8 cellular contexts compared by ENCODE assay signal in genomic region chr2:177165731-177166711, GRCh38. TPM values are rescaled to one million over a fixed set of nuclear protein-coding genes. Genes with fewer than 3 reads are reported as not detected.
DNase-seq lines count a peak whose midpoint lies in the region; ATAC-seq, FAIRE-seq and TF ChIP-seq lines count a peak whose summit lies in the region.

No MANE protein-coding gene starts in this region.

- no peak for TF ChIP-seq RAD21 in GM12878 (IDR thresholded peaks at IDR 0.05; ENCODE audit: insufficient read depth, low read depth, low read length)

- intact Hi-C loops in GM12878 (cut with micrococcal nuclease; ENCODE audit: unreplicated experiment) = loop anchor here (1.0 to 10.0 kb wide), 4 partner anchors 46 to 251 kb away; partner anchors contain the start of gene HNRNPA3
- intact Hi-C loops in kidney (cut with DNase I) = loop anchor here (5.0 kb wide), 1 partner anchor 166 kb away; no protein-coding TSS in a partner anchor
- intact Hi-C loops in stomach (cut with DNase I; ENCODE audit: low total_unique reads) = loop anchor here (10.0 kb wide), 2 partner anchors 129 to 159 kb away; no protein-coding TSS in a partner anchor

- H3K9ac ChIP-seq in GM12878 (ENCODE audit: control insufficient read depth, insufficient read depth, low read length) (peak overlapping the region; percentile 86), kidney (ENCODE audit: low read length in 2 of 2) (peak overlapping the region; percentile 57 to 93)

- H3K27ac Mint-ChIP-seq in HFFc6 = peak overlapping the region; percentile 79

- H3K9me3 Mint-ChIP-seq in HFFc6 = no peaks in the 10 kb centered on the region

- CTCF ChIA-PET in GM12878 (lab: Yijun Ruan, JAX) = interaction anchor here (0.7 to 7.4 kb wide), 43 partner anchors 9 to 1055 kb away, joined by 3 to 213 read pairs (median 9); partner anchors contain the start of genes AGPS, HNRNPA3 and NFE2L2

- FAIRE-seq in GM12878 (lab: Jason Lieb, UNC) (peak; percentile 95), kidney (lab: Jason Lieb, UNC) (no peak)

- TSS peak; percentile 89 for BruUV-seq in GM12878 (replicated peaks; lab: Mats Ljungman, UMichigan)

- peak overlapping the region; percentile 37 for H3K4me3 Mint-ChIP-seq in HFFc6

- H4K20me1 ChIP-seq in GM12878 (ENCODE audit: control insufficient read depth, insufficient read depth) = no peaks in the 10 kb centered on the region

- peak overlapping the region; percentile 100 for H3K4me2 ChIP-seq in GM12878 (ENCODE audit: control insufficient read depth, insufficient read depth)

- no peak for TF ChIP-seq POLR2A in GM12878 (IDR thresholded peaks at IDR 0.05; ENCODE audit: low read depth, low read length)
- no peak for TF ChIP-seq POLR2A in stomach (IDR thresholded peaks at IDR 0.05)

- H3K79me2 ChIP-seq in GM12878 (ENCODE audit: control insufficient read depth, insufficient read depth, low read length) = no peaks in the 10 kb centered on the region; the same call in 1 of the 2 replicates

- POLR2A ChIA-PET in GM12878 (lab: Charles Lee) = interaction anchor here (0.8 to 3.8 kb wide), 11 partner anchors 28 to 234 kb away, joined by 3 to 74 read pairs (median 6); partner anchors contain the start of genes HNRNPA3 and NFE2L2

- H3K27ac ChIP-seq in GM12878 (ENCODE audit: control insufficient read depth, insufficient read depth) = peak overlapping the region; percentile 97
- peak overlapping the region; percentile 80 to 88 for H3K27ac ChIP-seq in kidney (ENCODE audit: low read depth in 2 of 2, low read length in 2 of 2)
- H3K27ac ChIP-seq in stomach = peak overlapping the region; percentile 65 to 86 (median 83)

- H3K9me3 ChIP-seq in GM12878 (replicated peaks; ENCODE audit: control insufficient read depth, insufficient read depth, low read length) (no peaks in the 10 kb centered on the region; the same call in 2 of the 3 replicates), kidney (ENCODE audit: control insufficient read depth in 1 of 2, low read length in 2 of 2) (no peaks in the 10 kb centered on the region), stomach (no peaks in the 10 kb centered on the region)

- H3K27me3 Mint-ChIP-seq in HFFc6 (ENCODE audit: insufficient read depth) = peaks cover 4% of the 10 kb centered on the region; the same call in 1 of the 2 replicates

- in situ Hi-C loops in GM12878 (cut with MboI) = loop anchor here (5.0 to 10.0 kb wide), 4 partner anchors 46 to 559 kb away; partner anchors contain the start of gene HNRNPA3

- no peaks in the 10 kb centered on the region for H3K36me3 ChIP-seq in GM12878 (ENCODE audit: control insufficient read depth in 2 of 2, insufficient read depth in 2 of 2, low read length in 1 of 2)
- no peaks in the 10 kb centered on the region for H3K36me3 ChIP-seq in kidney (ENCODE audit: control insufficient read depth in 1 of 2, insufficient read depth in 2 of 2, low read length in 2 of 2)
- H3K36me3 ChIP-seq in stomach = no peaks in the 10 kb centered on the region

- ATAC-seq in GM12878 = peak; percentile 74

- TF ChIP-seq CTCF in HFFc6 (IDR thresholded peaks at IDR 0.05) (no peak), GM12878 (IDR thresholded peaks at IDR 0.05 in 2 of 3, conservative IDR thresholded peaks at IDR 0.05 in 1 of 3; ENCODE audit: control insufficient read depth in 2 of 3, extremely low read depth in 1 of 3, insufficient read depth in 1 of 3, low read depth in 3 of 3, low read length in 3 of 3) (no peak), kidney (IDR thresholded peaks at IDR 0.05; ENCODE audit: borderline replicate concordance, extremely low read depth, insufficient read depth) (no peak), stomach (IDR thresholded peaks at IDR 0.05) (no peak)

- H3K4me1 ChIP-seq in GM12878 (ENCODE audit: control insufficient read depth, insufficient read depth, low read length) (peaks cover 28% of the 10 kb centered on the region), kidney (ENCODE audit: control insufficient read depth in 1 of 2, insufficient read depth in 1 of 2, low read depth in 1 of 2, low read length in 2 of 2) (peaks cover 19 to 26% of the 10 kb centered on the region in 2 donors), stomach (peaks cover 0 to 49% (median 33%) of the 10 kb centered on the region in 4 donors)

- SMC1A ChIA-PET in GM12878 (lab: Charles Lee; ENCODE audit: uncharacterized antibody, unreplicated experiment) = interaction anchor here (0.6 to 7.1 kb wide), 54 partner anchors 8 to 564 kb away, joined by 3 to 140 read pairs (median 6); partner anchors contain the start of genes HNRNPA3 and NFE2L2

- H3K36me3 Mint-ChIP-seq in HFFc6 (ENCODE audit: low read depth) = no peaks in the 10 kb centered on the region; the same call in 1 of the 2 replicates

- peaks cover 45% of the 10 kb centered on the region for H3K4me1 Mint-ChIP-seq in HFFc6 (ENCODE audit: low read depth)

- no peaks in the 10 kb centered on the region for H3K27me3 ChIP-seq in GM12878 (replicated peaks in 1 of 2; ENCODE audit: control insufficient read depth in 2 of 2, insufficient read depth in 2 of 2, low read length in 1 of 2)
- H3K27me3 ChIP-seq in stomach = no peaks in the 10 kb centered on the region

- H3K4me3 ChIP-seq in GM12878 (peak overlapping the region; percentile 63), kidney (ENCODE audit: low read length in 2 of 2) (peak overlapping the region; percentile 30 to 66), stomach (peak overlapping the region in 3 of 4 donors; percentile 36 to 38 (median 38))

- DNase-seq in activated CD4-positive, alpha-beta T cell treated with anti-CD3 and anti-CD28 coated beads for 4 hours = peak; percentile 4 to 16
- no peak for DNase-seq in activated CD4-positive, alpha-beta T cell treated with anti-CD3 and anti-CD28 coated beads, Interleukin-2, amount 50 U/mL, for 1 hour
- no peak for DNase-seq in HFFc6
- peak; percentile 21 for DNase-seq in NCI-H146 (lab: John Stamatoyannopoulos, UW)
- peak; percentile 81 for DNase-seq in GM12878 (ENCODE audit: low read depth, low spot score)
- no peak for DNase-seq in kidney
- no peak for DNase-seq in stomach
- DNase-seq in GOT3 (lab: John Stamatoyannopoulos, UW) = no peak

- TF ChIP-seq EP300 in GM12878 (IDR thresholded peaks at IDR 0.05; ENCODE audit: borderline replicate concordance in 1 of 2, control insufficient read depth in 1 of 2, low read depth in 2 of 2, low read length in 2 of 2) (peak; percentile 51 to 87; a peak in 2 of 4 replicates), stomach (IDR thresholded peaks at IDR 0.05) (no peak)

- WGBS in GM12878 (ENCODE audit: insufficient coverage, insufficient replicate concordance, low lambda C conversion rate, missing lambda C conversion rate) = 14% methylated on average over 8 of the region's 8 CpGs
- WGBS in stomach, 5 donors = 30 to 50% (median 37%) methylated on average over 8 of the region's 8 CpGs

- RAD21 ChIA-PET in GM12878 (lab: Charles Lee; ENCODE audit: unreplicated experiment) = interaction anchor here (0.7 to 4.7 kb wide), 36 partner anchors 11 to 557 kb away, joined by 3 to 166 read pairs (median 10); partner anchors contain the start of genes HNRNPA3 and NFE2L2

- peak overlapping the region; percentile 97 for H2AFZ ChIP-seq in GM12878 (ENCODE audit: control insufficient read depth, low read depth, low read length)

TF ChIP-seq in GM12878, 131 proteins besides CTCF, POLR2A, EP300 and RAD21 (continues in another document):
- TF ChIP-seq TCF7 (IDR thresholded peaks at IDR 0.05; ENCODE audit: borderline replicate concordance) (peak; percentile 36; the same call in 1 of the 2 replicates), SMARCA5 (IDR thresholded peaks at IDR 0.05) (0 out of 2 replicates have a peak, but pooled peaks have one; percentile 53), BHLHE40 (IDR thresholded peaks at IDR 0.05; ENCODE audit: borderline replicate concordance in 1 of 2, low read depth in 2 of 2, low read length in 1 of 2) (peak; percentile 24 to 43; a peak in 2 of 4 replicates), RAD51 (IDR thresholded peaks at IDR 0.05) (0 out of 2 replicates have a peak, but pooled peaks have one; percentile 13), SMAD1 (IDR thresholded peaks at IDR 0.05; ENCODE audit: low read depth, partially characterized antibody) (peak; percentile 52)
- TF ChIP-seq, protein P1, sequence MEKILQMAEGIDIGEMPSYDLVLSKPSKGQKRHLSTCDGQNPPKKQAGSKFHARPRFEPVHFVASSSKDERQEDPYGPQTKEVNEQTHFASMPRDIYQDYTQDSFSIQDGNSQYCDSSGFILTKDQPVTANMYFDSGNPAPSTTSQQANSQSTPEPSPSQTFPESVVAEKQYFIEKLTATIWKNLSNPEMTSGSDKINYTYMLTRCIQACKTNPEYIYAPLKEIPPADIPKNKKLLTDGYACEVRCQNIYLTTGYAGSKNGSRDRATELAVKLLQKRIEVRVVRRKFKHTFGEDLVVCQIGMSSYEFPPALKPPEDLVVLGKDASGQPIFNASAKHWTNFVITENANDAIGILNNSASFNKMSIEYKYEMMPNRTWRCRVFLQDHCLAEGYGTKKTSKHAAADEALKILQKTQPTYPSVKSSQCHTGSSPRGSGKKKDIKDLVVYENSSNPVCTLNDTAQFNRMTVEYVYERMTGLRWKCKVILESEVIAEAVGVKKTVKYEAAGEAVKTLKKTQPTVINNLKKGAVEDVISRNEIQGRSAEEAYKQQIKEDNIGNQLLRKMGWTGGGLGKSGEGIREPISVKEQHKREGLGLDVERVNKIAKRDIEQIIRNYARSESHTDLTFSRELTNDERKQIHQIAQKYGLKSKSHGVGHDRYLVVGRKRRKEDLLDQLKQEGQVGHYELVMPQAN (conservative IDR thresholded peaks at IDR 0.05) = no peak

RNA-seq across cellular contexts. Expression of gene HNRNPA3, which starts 46.6 kb away (rescaled TPM):
- 100 to 1,000 TPM; 165 to 253 (median 205) TPM for total RNA-seq in HFFc6 (2021; fragmentation: NEBNext Ultra II Directional; extraction: Animal tissue kit (Norgen Biotek cat#: 25700))
- total RNA-seq in GM12878 (2013; cell fraction: nucleolus; rRNA removed) = 156 and 159 TPM in 2 replicates
- total RNA-seq in GM12878 (2014; rRNA removed) = 38.3 and 40.4 TPM in 2 replicates
- total RNA-seq in GM12878 (2014; rRNA removed; fragmentation: Illumina TruSeq; extraction: Trizol) = 64.5 and 69.7 TPM in 2 replicates
- total RNA-seq in GM12878 (2021) = 267 and 271 TPM in 2 replicates
- 136 TPM for polyA plus RNA-seq in GM12878 (2011; ENCODE audit: low read depth)
- polyA plus RNA-seq in GM12878 (2011; rRNA removed) = 191 and 282 TPM in 2 replicates
- polyA plus RNA-seq in GM12878 (2011; cell fraction: cytosol; rRNA removed) = 65.8 TPM in 2 replicates
- 99.4 and 152 TPM in 2 replicates for polyA plus RNA-seq in GM12878 (2011; cell fraction: nucleus; rRNA removed)
- 279 and 381 TPM in 2 replicates for polyA plus RNA-seq in GM12878 (2012)
- 343 and 435 TPM in 2 replicates for polyA plus RNA-seq in GM12878 (2014; fragmentation: Illumina TruSeq; extraction: Trizol)
- 100 to 1,000 TPM; 221 to 285 TPM for polyA plus RNA-seq in GM12878 (2014; fragmentation: Nextera tagmentation; extraction: Ambion mirVana)
- 293 and 302 TPM in 2 replicates for polyA plus RNA-seq in GM12878 (2014; rRNA removed)
- 100 to 1,000 TPM; 135 to 141 TPM for polyA plus RNA-seq in GM12878 (2016; fragmentation: Nextera tagmentation; extraction: Ambion mirVana)
- polyA minus RNA-seq in GM12878 (2011; rRNA and poly(A)+ RNA removed) = 25.9 and 39.1 TPM in 2 replicates
- polyA minus RNA-seq in GM12878 (2011; cell fraction: cytosol; rRNA and poly(A)+ RNA removed) = 29.8 and 31.5 TPM in 2 replicates
- polyA minus RNA-seq in GM12878 (2011; cell fraction: nucleus; rRNA and poly(A)+ RNA removed) = 37.6 and 51.6 TPM in 2 replicates
- total RNA-seq in kidney = 173 TPM
- 156 TPM for polyA plus RNA-seq in kidney (ENCODE audit: insufficient read depth, low read depth, low replicate concordance)
- 100 to 1,000 TPM in 1 of 5 donors, 10 to 100 TPM in 4; 22.6 to 178 (median 54.3) TPM for total RNA-seq in stomach
- 100 to 1,000 TPM; 116 to 187 (median 144) TPM for polyA plus RNA-seq in stomach

Comparison
In these comparisons a context has a peak if more than half of its experiments do, and no peak if none do; other contexts are left out.
1. DNase-seq: peak in activated CD4-positive, alpha-beta T cell treated with anti-CD3 and anti-CD28 coated beads for 4 hours (2 of 2), NCI-H146 (single experiment) and GM12878 (single experiment); none in activated CD4-positive, alpha-beta T cell treated with anti-CD3 and anti-CD28 coated beads, Interleukin-2, amount 50 U/mL, for 1 hour (single experiment), HFFc6 (single experiment), kidney (single experiment), stomach (single experiment) and GOT3 (single experiment).
2. Peak in every context shown above with its lines, with median percentiles within 50 percentile points of each other: H3K27ac ChIP-seq and H3K4me3 ChIP-seq.